ENCODE assay signal across 8 cellular contexts in the genomic region with DNA sequence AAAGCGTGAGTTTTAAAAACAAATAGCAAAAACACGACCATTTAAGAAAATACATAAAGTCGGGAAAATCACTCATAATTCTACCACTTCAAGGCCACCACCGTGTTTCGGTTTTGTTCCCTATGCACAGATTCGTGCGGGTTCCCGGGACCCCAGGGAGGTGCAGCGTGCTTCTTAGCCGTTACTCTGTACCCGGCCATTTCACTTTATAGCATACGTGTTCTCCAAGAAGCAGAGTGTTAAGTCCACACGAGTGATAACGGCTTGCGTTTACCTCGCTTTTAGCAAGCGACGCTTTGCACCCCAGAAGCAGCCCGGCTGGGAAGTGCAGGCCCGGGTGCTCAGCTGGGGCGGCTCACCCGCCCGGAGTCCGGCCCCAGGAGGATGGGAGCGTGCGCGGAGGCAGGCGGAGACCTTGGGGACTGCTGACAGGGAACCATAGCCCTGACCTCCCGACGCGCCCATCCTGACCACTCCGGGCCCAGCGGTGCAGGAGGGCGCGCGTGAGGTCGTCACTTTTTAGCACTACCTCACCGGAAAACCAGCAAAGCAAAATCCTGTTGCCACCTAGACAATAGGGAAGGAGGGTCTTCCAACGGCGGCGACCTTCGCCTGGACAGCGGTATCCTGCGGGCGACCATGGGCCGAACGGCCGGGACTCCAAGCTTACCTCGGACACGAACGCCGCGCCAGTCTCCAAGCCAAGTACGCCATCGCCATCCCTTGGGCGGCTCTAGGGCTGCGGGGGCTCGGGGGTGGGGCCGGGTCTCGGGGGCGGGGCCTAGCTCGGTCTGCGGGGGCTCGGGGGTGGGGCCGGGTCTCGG. TPM values are rescaled to one million over a fixed set of nuclear protein-coding genes. Genes with fewer than 3 reads are reported as not detected.
DNase-seq lines count a peak whose midpoint lies in the region; ATAC-seq and TF ChIP-seq lines count a peak whose summit lies in the region.

A gene with protein sequence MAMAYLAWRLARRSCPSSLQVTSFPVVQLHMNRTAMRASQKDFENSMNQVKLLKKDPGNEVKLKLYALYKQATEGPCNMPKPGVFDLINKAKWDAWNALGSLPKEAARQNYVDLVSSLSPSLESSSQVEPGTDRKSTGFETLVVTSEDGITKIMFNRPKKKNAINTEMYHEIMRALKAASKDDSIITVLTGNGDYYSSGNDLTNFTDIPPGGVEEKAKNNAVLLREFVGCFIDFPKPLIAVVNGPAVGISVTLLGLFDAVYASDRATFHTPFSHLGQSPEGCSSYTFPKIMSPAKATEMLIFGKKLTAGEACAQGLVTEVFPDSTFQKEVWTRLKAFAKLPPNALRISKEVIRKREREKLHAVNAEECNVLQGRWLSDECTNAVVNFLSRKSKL (minus strand): TSS at position 735 of the 824 bp plus-strand sequence. CDS start 15 bp downstream, at position 720.

- no peaks in the 10 kb centered on the region; the same call in none of the 2 replicates for H3K9me3 ChIP-seq in AG04450 (ENCODE audit: control insufficient read depth, insufficient read depth, low read length)

- ATAC-seq in GM18867 (IDR thresholded peaks at IDR 0.05; ENCODE audit: unreplicated experiment) (peak; percentile 43), HG03103 (IDR thresholded peaks at IDR 0.05; ENCODE audit: low read depth, unreplicated experiment) (peak; percentile 36)

- CTCF ChIA-PET in AG04450 (lab: Charles Lee), result interaction anchor here (0.6 to 3.6 kb wide), 8 partner anchors 19 to 144 kb away, joined by 3 to 14 read pairs (median 5); no protein-coding TSS in a partner anchor

- no peak for TF ChIP-seq CTCF in AG04450 (IDR thresholded peaks at IDR 0.05; ENCODE audit: low read depth, low read length)

- no peak for DNase-seq in AG04450 (ENCODE audit: low read depth, low spot score)
- peak; percentile 93 for DNase-seq in NCI-H748 treated with DMSO at 0.1 percent for 48 hours (lab: John Stamatoyannopoulos, UW)
- DNase-seq in activated CD8-positive, alpha-beta memory T cell treated with anti-CD3 and anti-CD28 coated beads for 4 hours (ENCODE audit: low read depth in 2 of 2), result peak; percentile 11 to 19
- DNase-seq in erythroblast (lab: John Stamatoyannopoulos, UW), result peak; percentile 86 to 90
- DNase-seq in mucosa of gallbladder (ENCODE audit: low spot score), result no peak
- DNase-seq in stimulated activated CD8-positive, alpha-beta memory T cell treated with anti-CD3 and anti-CD28 coated beads, Interleukin-7, amount 100 ng/mL, for 48 hours (ENCODE audit: extremely low read depth in 1 of 2, low read depth in 1 of 2), result peak; percentile 20 to 21

- TF ChIP-seq POLR2A in erythroblast (IDR thresholded peaks at IDR 0.05; ENCODE audit: low read length), result peak; percentile 63

- POLR2A ChIA-PET in AG04450 (lab: Yijun Ruan, JAX), result interaction anchor here (0.5 to 1.4 kb wide), 9 partner anchors 8 to 1126 kb away, joined by 3 to 16 read pairs (median 6); a partner anchor contains a TSS

- peaks cover 4% of the 10 kb centered on the region for H3K27me3 ChIP-seq in AG04450 (ENCODE audit: control insufficient read depth, insufficient read depth, low read length)

- H3K4me3 ChIP-seq in AG04450 (ENCODE audit: low read depth, low read length), result peak within 1 kb of the TSS; percentile 88

- H3K27ac ChIP-seq in AG04450 (ENCODE audit: low read depth, low read length), result peak within 1 kb of the TSS; percentile 69

RNA-seq across cellular contexts. Expression of the gene that starts here (rescaled TPM):
- polyA plus RNA-seq in AG04450 (2011; rRNA removed), result 83.7 and 88.4 TPM in 2 replicates
- 44.8 and 49.7 TPM in 2 replicates for polyA minus RNA-seq in AG04450 (2011; rRNA and poly(A)+ RNA removed)
- total RNA-seq in mucosa of gallbladder, result 74.8 TPM

Comparison
In these comparisons a context has a peak if more than half of its experiments do, and no peak if none do; other contexts are left out.
1. DNase-seq: peak in NCI-H748 treated with DMSO at 0.1 percent for 48 hours (single experiment), activated CD8-positive, alpha-beta memory T cell treated with anti-CD3 and anti-CD28 coated beads for 4 hours (2 of 2), erythroblast (2 of 2) and stimulated activated CD8-positive, alpha-beta memory T cell treated with anti-CD3 and anti-CD28 coated beads, Interleukin-7, amount 100 ng/mL, for 48 hours (2 of 2); none in AG04450 (single experiment) and mucosa of gallbladder (single experiment).